8 cellular contexts compared by ENCODE assay signal in genomic region chr16:8703693-8704092, GRCh38. TPM values are rescaled to one million over a fixed set of nuclear protein-coding genes. Genes with fewer than 3 reads are reported as not detected.
"Had no signal": no experiment of that assay in that cellular context is flagged by ENCODE, and none has a peak within 500 bp of the region (broad histone marks: within the 10 kb centered on the region; RNA-seq: fewer than 3 reads in every experiment).

No MANE protein-coding gene starts in this region.

- ATAC-seq: GM23338 had no signal

- H3K4me3 ChIP-seq: GM23338 had no signal

- DNase-seq: H7, HCEC 1CT, IMR-90, KBM-7 had no signal

- H2AFZ ChIP-seq: GM23338 had no signal

- H3K27ac ChIP-seq: HL-60, KMS-11 had no signal

- H3K4me2 ChIP-seq: GM23338, KMS-11 had no signal

- H3K9ac ChIP-seq: KMS-11 had no signal

RNA-seq across cellular contexts. Expression of gene ABAT, which starts 29.3 kb away (rescaled TPM):
- total RNA-seq: HT1080 had no signal
